ENCODE assay signal across 8 cellular contexts in the genomic region with DNA sequence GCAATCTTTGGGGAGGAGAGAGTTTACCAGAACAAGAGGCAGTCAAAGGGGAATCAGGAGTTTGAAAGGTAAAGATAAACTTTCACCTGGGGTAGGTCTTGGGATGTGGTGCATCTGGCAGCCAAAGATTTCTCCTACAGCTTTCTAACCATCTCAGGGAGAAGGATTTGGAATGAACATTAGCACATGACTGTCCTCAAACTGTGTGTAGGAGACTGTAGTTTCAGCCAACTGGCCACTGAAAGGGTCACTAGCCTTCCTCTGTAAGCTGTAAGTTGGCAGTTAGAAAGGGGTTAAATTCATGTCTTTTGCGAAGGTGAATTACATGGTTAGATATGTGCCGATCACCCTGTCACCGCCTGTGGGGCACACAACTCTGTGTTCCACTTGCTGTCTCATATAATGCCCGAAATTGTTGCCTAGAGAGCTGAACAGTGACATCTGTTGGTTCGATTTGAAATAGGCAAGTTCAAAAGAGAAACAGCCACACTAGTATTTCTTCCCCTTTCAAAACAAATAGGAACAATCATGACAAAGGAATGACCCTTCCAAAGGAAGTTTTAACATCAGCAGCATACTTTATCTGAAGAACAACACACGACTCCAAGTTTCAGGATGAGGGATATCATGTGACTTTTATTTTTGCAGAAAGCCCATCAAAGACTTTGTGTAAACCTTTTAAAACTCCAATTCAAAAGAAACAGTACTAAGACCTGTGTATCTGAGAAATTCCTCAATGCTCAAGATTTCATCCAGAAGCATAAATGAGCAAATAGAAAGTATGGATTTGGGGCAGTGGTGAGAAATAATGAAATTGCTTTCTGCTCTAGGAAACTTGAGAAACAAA. TPM values are rescaled to one million over a fixed set of nuclear protein-coding genes. Genes with fewer than 3 reads are reported as not detected.
DNase-seq lines count a peak whose midpoint lies in the region; ATAC-seq and TF ChIP-seq lines count a peak whose summit lies in the region.

No MANE protein-coding gene starts in this region.

- H3K4me3 ChIP-seq in foreskin fibroblast (ENCODE audit: low read depth in 1 of 2, low read length in 2 of 2), result no peak overlapping the region

- DNase-seq in DMS53 treated with DMSO at 0.1 percent for 48 hours (lab: John Stamatoyannopoulos, UW; ENCODE audit: unreplicated experiment), result peak; percentile 61
- DNase-seq in NCI-H774 (lab: John Stamatoyannopoulos, UW), result peak; percentile 67
- peak; percentile 13 for DNase-seq in activated T-cell treated with anti-CD3 and anti-CD28 coated beads for 24 hours (ENCODE audit: low read depth)
- peak; percentile 44 to 84 for DNase-seq in foreskin fibroblast
- no peak for DNase-seq in omental fat pad (ENCODE audit: low spot score)
- no peak for DNase-seq in mesenteric fat pad (ENCODE audit: low spot score)

- peak; percentile 94 for ATAC-seq in GM21360 (IDR thresholded peaks at IDR 0.05; ENCODE audit: unreplicated experiment)
- peak; percentile 75 for ATAC-seq in HG03521 (IDR thresholded peaks at IDR 0.05; ENCODE audit: unreplicated experiment)
- ATAC-seq in omental fat pad (ENCODE audit: low FRiP score), result peak; percentile 71

- TF ChIP-seq CTCF in foreskin fibroblast (IDR thresholded peaks at IDR 0.05; ENCODE audit: low read depth, low read length) (peak; percentile 71), omental fat pad (IDR thresholded peaks at IDR 0.05) (peak in 1 of 3 donors; percentile 25)

RNA-seq across cellular contexts. Expression of gene OPN5, which starts 1.1 kb away (rescaled TPM):
- total RNA-seq in omental fat pad (not detected), mesenteric fat pad (not detected)

Comparison
In these comparisons a context has a peak if more than half of its experiments do, and no peak if none do; other contexts are left out.
1. DNase-seq: peak in DMS53 treated with DMSO at 0.1 percent for 48 hours (single experiment), NCI-H774 (single experiment), activated T-cell treated with anti-CD3 and anti-CD28 coated beads for 24 hours (single experiment) and foreskin fibroblast (2 of 2); none in omental fat pad (single experiment) and mesenteric fat pad (single experiment).
2. Peak in every context shown above with its lines, with median percentiles within 50 percentile points of each other: ATAC-seq.